ENCODE assay signal across 27 cellular contexts in genomic region chr20:43536817-43537440, GRCh38. TPM values are rescaled to one million over a fixed set of nuclear protein-coding genes. Genes with fewer than 3 reads are reported as not detected.
DNase-seq lines count a peak whose midpoint lies in the region; ATAC-seq and TF ChIP-seq lines count a peak whose summit lies in the region.
"Had no signal": no experiment of that assay in that cellular context is flagged by ENCODE, and none has a peak within 500 bp of the region (broad histone marks: within the 10 kb centered on the region; RNA-seq: fewer than 3 reads in every experiment).

No MANE protein-coding gene starts in this region.

- H3K79me2 ChIP-seq in GM23248 (ENCODE audit: insufficient read depth) = no peaks in the 10 kb centered on the region
- no peaks in the 10 kb centered on the region for H3K79me2 ChIP-seq in trophoblast cell (ENCODE audit: control insufficient read depth, insufficient read depth, low read length, poor library complexity)

- H3K9me2 ChIP-seq in GM23248 (ENCODE audit: insufficient read depth) = no peaks in the 10 kb centered on the region
- H3K9me2 ChIP-seq: SK-N-SH had no signal

- no peak overlapping the region for H3K14ac ChIP-seq in trophoblast cell (ENCODE audit: low read length)

- no peaks in the 10 kb centered on the region for H3K9me3 ChIP-seq in GM23248 (ENCODE audit: low read depth)
- H3K9me3 ChIP-seq in RWPE2 (ENCODE audit: severe bottlenecking) = no peaks in the 10 kb centered on the region
- H3K9me3 ChIP-seq in trophoblast cell (ENCODE audit: insufficient read depth, low read depth, low read length) = peaks cover 3% of the 10 kb centered on the region
- H3K9me3 ChIP-seq: ovary, SK-N-SH, thyroid gland had no signal

- no peak overlapping the region for H2BK12ac ChIP-seq in trophoblast cell (ENCODE audit: low read length)

- H3K4me3 ChIP-seq in GM23248 = no peak overlapping the region
- H3K4me3 ChIP-seq in RWPE2 (ENCODE audit: severe bottlenecking) = no peak overlapping the region
- no peak overlapping the region for H3K4me3 ChIP-seq in fibroblast of the aortic adventitia (ENCODE audit: low read depth, low read length)
- H3K4me3 ChIP-seq in trophoblast cell (ENCODE audit: low read depth, low read length) = no peak overlapping the region
- H3K4me3 ChIP-seq: dorsolateral prefrontal cortex, ovary, thyroid gland had no signal

- no peak overlapping the region for H4K8ac ChIP-seq in trophoblast cell (ENCODE audit: low read depth, low read length)

- no peak overlapping the region for H2BK5ac ChIP-seq in trophoblast cell (ENCODE audit: low read depth, low read length, poor library complexity)

- no peak overlapping the region for H4K91ac ChIP-seq in trophoblast cell (ENCODE audit: low read depth, low read length)

- in situ Hi-C loops in GM23248 (cut with MboI) = loop anchor here (10.0 kb wide), 1 partner anchor 548 kb away; no protein-coding TSS in a partner anchor

- no peak overlapping the region for H2AK5ac ChIP-seq in trophoblast cell (ENCODE audit: low read length)

- H4K20me1 ChIP-seq in GM23248 (ENCODE audit: insufficient read depth) = no peaks in the 10 kb centered on the region

- WGBS in GM23248 (ENCODE audit: low coverage in 1 of 2, low lambda C conversion rate in 2 of 2, missing lambda C conversion rate in 2 of 2), 2 experiments = 68 to 80% methylated on average over 2 of the region's 2 CpGs
- no CpG with 5 or more reads among the region's 2 CpGs for WGBS in trophoblast cell (ENCODE audit: extremely low coverage, insufficient coverage, insufficient read length)

- H3K36me3 ChIP-seq in GM23248 (ENCODE audit: low read depth) (no peaks in the 10 kb centered on the region), RWPE2 (ENCODE audit: low read depth) (peaks cover 26% of the 10 kb centered on the region), trophoblast cell (ENCODE audit: control insufficient read depth in 1 of 2, insufficient read depth in 2 of 2, low read length in 2 of 2) (peaks cover 4 to 13% of the 10 kb centered on the region in 2 experiments)
- H3K36me3 ChIP-seq: ovary, thyroid gland had no signal

- H2AFZ ChIP-seq in GM23248 (no peak overlapping the region), trophoblast cell (ENCODE audit: insufficient read depth, low read length, poor library complexity) (no peak overlapping the region)

- TF ChIP-seq CTCF in RWPE2 (IDR thresholded peaks at IDR 0.05; ENCODE audit: poor library complexity, severe bottlenecking) (no peak), fibroblast of the aortic adventitia (IDR thresholded peaks at IDR 0.05; ENCODE audit: insufficient read depth, low read length) (no peak)

- peak; percentile 27 for DNase-seq in GM23248
- no peak for DNase-seq in RWPE2 (ENCODE audit: low spot score)
- DNase-seq in fibroblast of the aortic adventitia (ENCODE audit: low read depth) = peak; percentile 14
- DNase-seq in trophoblast cell = peak; percentile 54 to 75
- DNase-seq in ureter (ENCODE audit: low spot score) = no peak
- no peak for DNase-seq in MV-4-11 (lab: John Stamatoyannopoulos, UW)
- DNase-seq in NCI-H2107 (lab: John Stamatoyannopoulos, UW) = no peak
- DNase-seq: activated CD4-positive, alpha-beta T cell treated with anti-CD3 and anti-CD28 coated beads, Interleukin-2, amount 10 ng/mL, durations not matched to agents 7 days and 5 days; activated naive CD4-positive, alpha-beta T cell treated with anti-CD3 and anti-CD28 coated beads, Interleukin-2, amount 50 U/mL, for 16 hours; anterior cingulate cortex; Calu3; central memory CD4-positive, alpha-beta T cell; DND-41; dorsolateral prefrontal cortex; GOT3; naive thymus-derived CD4-positive, alpha-beta T cell; NCI-H1092; NCI-H187; ovary; right cardiac atrium; RPMI8226; SK-N-SH; stimulated activated naive CD8-positive, alpha-beta T cell treated with anti-CD3 and anti-CD28 coated beads, Interleukin-15, Interleukin-2, amounts not matched to agents 100 U/mL and 50 U/mL, for 24 hours; thyroid gland had no signal

- no peak overlapping the region for H3K18ac ChIP-seq in trophoblast cell (ENCODE audit: low read length)

- H3K4me2 ChIP-seq in GM23248 (ENCODE audit: unreplicated experiment) = no peak overlapping the region
- H3K4me2 ChIP-seq in trophoblast cell (ENCODE audit: low read length) = no peak overlapping the region
- H3K4me2 ChIP-seq: SK-N-SH had no signal

- H3K79me1 ChIP-seq in trophoblast cell (ENCODE audit: low read length) = no peaks in the 10 kb centered on the region

- no peak overlapping the region for H2BK120ac ChIP-seq in trophoblast cell (ENCODE audit: insufficient read depth, low read length, poor library complexity)

- ATAC-seq in RWPE2 (ENCODE audit: low read depth) = peak; percentile 36; the same call in 2 of the 3 replicates
- no peak for ATAC-seq in GM19455 (IDR thresholded peaks at IDR 0.05; ENCODE audit: unreplicated experiment)
- ATAC-seq: right cardiac atrium; stimulated activated naive CD8-positive, alpha-beta T cell treated with anti-CD3 and anti-CD28 coated beads, Interleukin-15, Interleukin-2, amounts not matched to agents 100 U/mL and 50 U/mL, for 24 hours had no signal

- H3K9ac ChIP-seq in GM23248 (no peak overlapping the region), trophoblast cell (ENCODE audit: low read length) (no peak overlapping the region)
- H3K9ac ChIP-seq: SK-N-SH had no signal

- peaks cover 15% of the 10 kb centered on the region for H3K4me1 ChIP-seq in GM23248 (ENCODE audit: insufficient read depth)
- H3K4me1 ChIP-seq in RWPE2 (ENCODE audit: insufficient read depth, poor library complexity, severe bottlenecking) = peaks cover 7% of the 10 kb centered on the region
- H3K4me1 ChIP-seq in trophoblast cell (ENCODE audit: control insufficient read depth in 1 of 2, insufficient read depth in 2 of 2, low read length in 2 of 2) = no peaks in the 10 kb centered on the region
- H3K4me1 ChIP-seq: thyroid gland had no signal

- H3K27me3 ChIP-seq in GM23248 (replicated peaks; ENCODE audit: insufficient read depth) (no peaks in the 10 kb centered on the region), RWPE2 (ENCODE audit: insufficient read depth, poor library complexity, severe bottlenecking) (no peaks in the 10 kb centered on the region), trophoblast cell (ENCODE audit: insufficient read depth, low read length) (no peaks in the 10 kb centered on the region)
- H3K27me3 ChIP-seq: dorsolateral prefrontal cortex, ovary, thyroid gland had no signal

- H3K23ac ChIP-seq in trophoblast cell (ENCODE audit: low read length) = no peak overlapping the region

- no peaks in the 10 kb centered on the region for H3F3A ChIP-seq in GM23248 (ENCODE audit: insufficient read depth)

- H3K27ac ChIP-seq in GM23248 (no peak overlapping the region), RWPE2 (ENCODE audit: poor library complexity, severe bottlenecking) (no peak overlapping the region), trophoblast cell (ENCODE audit: low read depth, low read length) (no peak overlapping the region)
- H3K27ac ChIP-seq: C4-2B, dorsolateral prefrontal cortex, ovary, thyroid gland had no signal

- no peak overlapping the region for H3K4ac ChIP-seq in trophoblast cell (ENCODE audit: low read depth, low read length)

- no peak overlapping the region for H4K12ac ChIP-seq in trophoblast cell (ENCODE audit: low read depth, low read length)

RNA-seq across cellular contexts. Expression of gene SGK2, which starts 21.9 kb away (rescaled TPM):
- total RNA-seq in GM23248 (2014; rRNA removed; shearing (Covaris generic)) = not detected in 2 replicates
- polyA plus RNA-seq in GM23248 (2016; fragmentation: Nextera tagmentation; extraction: Ambion mirVana) = not detected in 2 replicates
- total RNA-seq in fibroblast of the aortic adventitia (ENCODE audit: low replicate concordance) (0.09 TPM in 1 of 2 replicates, not detected in the other), ureter (29.8 TPM)
- polyA plus RNA-seq in trophoblast cell (2013) = 0.56 and 0.61 TPM in 2 replicates
- total RNA-seq: activated T-helper 1 cell treated with anti-CD3 and anti-CD28 coated beads, Interleukin-12 subunit alpha, Interleukin-12 subunit beta, Interleukin-2, Interleukin-4 antibody, amounts not matched to agents 30 ng/mL and 10 ng/mL and 1 ng/mL, durations not matched to agents 14 hours and 24 hours and 36 hours had no signal
- polyA plus RNA-seq: naive thymus-derived CD4-positive, alpha-beta T cell had no signal

RNA-seq across cellular contexts. Expression of gene L3MBTL1, which starts 29.4 kb away (rescaled TPM):
- total RNA-seq in GM23248 (2014; rRNA removed; shearing (Covaris generic)) = 0.22 and 1.3 TPM in 2 replicates
- polyA plus RNA-seq in GM23248 (2016; fragmentation: Nextera tagmentation; extraction: Ambion mirVana) = 0.29 and 0.35 TPM in 2 replicates
- total RNA-seq in fibroblast of the aortic adventitia (ENCODE audit: low replicate concordance) (8.9 and 13.4 TPM in 2 replicates), ureter (24.7 TPM)
- polyA plus RNA-seq in trophoblast cell (2013) = 3.3 and 3.7 TPM in 2 replicates

RNA-seq across cellular contexts. Expression of gene IFT52, which starts 53.8 kb away (rescaled TPM):
- 40.2 and 53.9 TPM in 2 replicates for total RNA-seq in GM23248 (2014; rRNA removed; shearing (Covaris generic))
- 48.5 and 51.7 TPM in 2 replicates for polyA plus RNA-seq in GM23248 (2016; fragmentation: Nextera tagmentation; extraction: Ambion mirVana)
- total RNA-seq in fibroblast of the aortic adventitia (ENCODE audit: low replicate concordance) (37.5 and 55.8 TPM in 2 replicates), ureter (33.9 TPM)
- 25.9 and 30.1 TPM in 2 replicates for polyA plus RNA-seq in trophoblast cell (2013)

Comparison
In these comparisons a context has a peak if more than half of its experiments do, and no peak if none do; other contexts are left out.
1. DNase-seq: peak in GM23248 (single experiment), fibroblast of the aortic adventitia (single experiment) and trophoblast cell (2 of 2); none in RWPE2 (single experiment), ureter (single experiment), MV-4-11 (single experiment) and NCI-H2107 (single experiment).
2. RNA of gene SGK2, which starts 21.9 kb away (total RNA-seq): 29.8 TPM in ureter (single experiment); 0.09 TPM in fibroblast of the aortic adventitia and not detected in GM23248; every median in the first group is over 10 times any median in the second.